13 cellular contexts compared by ENCODE assay signal in the genomic region with DNA sequence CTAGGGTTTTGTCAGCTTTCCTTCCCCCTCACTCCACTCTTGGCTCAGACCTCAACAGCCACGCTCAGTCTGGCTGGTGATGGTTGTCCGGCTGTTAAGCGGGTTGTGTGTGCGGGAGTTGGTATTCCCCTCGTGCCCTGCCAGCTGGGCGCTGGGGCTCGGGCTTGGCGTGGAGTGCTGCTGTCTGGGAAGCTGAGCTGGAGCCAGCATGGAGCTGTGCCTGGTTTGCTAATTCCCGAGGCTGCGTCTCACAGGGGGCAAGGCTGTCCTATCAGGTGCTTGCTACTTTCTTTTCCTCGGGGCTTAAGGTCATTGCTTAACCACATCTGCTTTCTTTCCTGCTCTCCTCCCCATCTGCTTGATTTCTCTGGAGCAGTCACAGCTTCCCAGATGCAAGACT. TPM values are rescaled to one million over a fixed set of nuclear protein-coding genes. Genes with fewer than 3 reads are reported as not detected.
DNase-seq lines count a peak whose midpoint lies in the region; ATAC-seq and TF ChIP-seq lines count a peak whose summit lies in the region.
"Had no signal": no experiment of that assay in that cellular context is flagged by ENCODE, and none has a peak within 500 bp of the region (broad histone marks: within the 10 kb centered on the region; RNA-seq: fewer than 3 reads in every experiment).

No MANE protein-coding gene starts in this region.

- H3K4me3 ChIP-seq in fibroblast of lung (replicated peaks in 1 of 4; ENCODE audit: control extremely low read depth in 1 of 4, insufficient read depth in 1 of 4, low read depth in 3 of 4, low read length in 4 of 4) (no peak overlapping the region), uterus (no peak overlapping the region)

- no peak overlapping the region for H3K27ac Mint-ChIP-seq in T-helper 2 cell treated with Interferon-gamma antibody and Interleukin-4, amounts not matched to agents 5 μg/mL and 100 μg/mL, for 36 hours
- H3K27ac Mint-ChIP-seq: IgD-negative memory B cell, T-helper 17 cell had no signal

- H3K36me3 Mint-ChIP-seq in T-helper 2 cell treated with Interferon-gamma antibody and Interleukin-4, amounts not matched to agents 5 μg/mL and 100 μg/mL, for 36 hours (ENCODE audit: low read depth) = peaks cover 3% of the 10 kb centered on the region

- H3K9me3 ChIP-seq in fibroblast of lung (ENCODE audit: control insufficient read depth, insufficient read depth, low read depth, low read length) (no peaks in the 10 kb centered on the region), uterus (no peaks in the 10 kb centered on the region)

- no peak overlapping the region for H2AFZ ChIP-seq in fibroblast of lung (ENCODE audit: low read length)

- no peaks in the 10 kb centered on the region for H3K9me3 Mint-ChIP-seq in T-helper 2 cell treated with Interferon-gamma antibody and Interleukin-4, amounts not matched to agents 5 μg/mL and 100 μg/mL, for 36 hours
- H3K9me3 Mint-ChIP-seq: IgD-negative memory B cell, naive B cell had no signal

- no peak for ATAC-seq in GM18502 (IDR thresholded peaks at IDR 0.05; ENCODE audit: poor library complexity, unreplicated experiment)
- ATAC-seq in HG03025 (IDR thresholded peaks at IDR 0.05; ENCODE audit: low FRiP score, unreplicated experiment) = no peak
- ATAC-seq: T-helper 17 cell had no signal

- no peak overlapping the region for H3K9ac ChIP-seq in fibroblast of lung (ENCODE audit: insufficient read depth, low read length)

- no peaks in the 10 kb centered on the region for H4K20me1 ChIP-seq in fibroblast of lung (ENCODE audit: control insufficient read depth, extremely low read depth, insufficient read depth, low read length)

- DNase-seq in activated effector memory CD4-positive, alpha-beta T cell treated with anti-CD3 and anti-CD28 coated beads, Interleukin-2, amount 50 U/mL, for 16 hours = peak; percentile 27
- no peak for DNase-seq in activated effector memory CD4-positive, alpha-beta T cell treated with Interleukin-2 at 50 U/mL for 16 hours
- DNase-seq in fibroblast of lung (ENCODE audit: low read depth in 2 of 2) = peak; percentile 51 to 85
- DNase-seq in mesenteric fat pad (ENCODE audit: low spot score) = peak; percentile 87
- peak; percentile 54 to 66 for DNase-seq in uterus
- no peak for DNase-seq in T-helper 2 cell treated with Interferon-gamma antibody and Interleukin-4, amounts not matched to agents 5 μg/mL and 100 μg/mL, for 36 hours (ENCODE audit: low spot score)
- DNase-seq: ACHN, naive B cell, NCI-H526 treated with DMSO at 0.1 percent for 48 hours, T-helper 17 cell had no signal

- H3K27me3 Mint-ChIP-seq in T-helper 2 cell treated with Interferon-gamma antibody and Interleukin-4, amounts not matched to agents 5 μg/mL and 100 μg/mL, for 36 hours (ENCODE audit: low read depth) = no peaks in the 10 kb centered on the region
- H3K27me3 Mint-ChIP-seq: IgD-negative memory B cell, naive B cell, T-helper 17 cell had no signal

- TF ChIP-seq CTCF in fibroblast of lung (conservative IDR thresholded peaks at IDR 0.05 in 1 of 2, IDR thresholded peaks at IDR 0.05 in 1 of 2; ENCODE audit: low read depth in 1 of 2, low read length in 2 of 2) = no peak
- TF ChIP-seq CTCF in uterus (IDR thresholded peaks at IDR 0.05) = no peak

- H3K4me1 ChIP-seq in fibroblast of lung (ENCODE audit: control insufficient read depth, extremely low read depth, insufficient read depth, low read length) (no peaks in the 10 kb centered on the region), uterus (no peaks in the 10 kb centered on the region)

- H3K36me3 ChIP-seq in fibroblast of lung (ENCODE audit: control insufficient read depth, insufficient read depth, low read length) (peaks cover 11% of the 10 kb centered on the region), uterus (no peaks in the 10 kb centered on the region)

- H3K4me3 Mint-ChIP-seq in T-helper 2 cell treated with Interferon-gamma antibody and Interleukin-4, amounts not matched to agents 5 μg/mL and 100 μg/mL, for 36 hours = no peak overlapping the region
- H3K4me3 Mint-ChIP-seq: IgD-negative memory B cell, naive B cell, T-helper 17 cell had no signal

- no peaks in the 10 kb centered on the region for H3K79me2 ChIP-seq in fibroblast of lung (ENCODE audit: control insufficient read depth, insufficient read depth, low read length)

- no peak for TF ChIP-seq POLR2A in uterus (IDR thresholded peaks at IDR 0.05)

- H3K4me2 ChIP-seq in fibroblast of lung (ENCODE audit: extremely low read depth, insufficient read depth, low read length) = peak overlapping the region; percentile 51

- no peak overlapping the region for H3K27ac ChIP-seq in fibroblast of lung (ENCODE audit: insufficient read depth, low read length)
- H3K27ac ChIP-seq in uterus = peak overlapping the region; percentile 18 to 58

- no peaks in the 10 kb centered on the region for H3K4me1 Mint-ChIP-seq in T-helper 2 cell treated with Interferon-gamma antibody and Interleukin-4, amounts not matched to agents 5 μg/mL and 100 μg/mL, for 36 hours (ENCODE audit: low read depth)
- H3K4me1 Mint-ChIP-seq: IgD-negative memory B cell had no signal

- no peaks in the 10 kb centered on the region for H3K27me3 ChIP-seq in fibroblast of lung (ENCODE audit: control insufficient read depth, insufficient read depth, low read length)
- H3K27me3 ChIP-seq in uterus = no peaks in the 10 kb centered on the region

- intact Hi-C loops in uterus (cut with DNase I; ENCODE audit: low total_unique reads) = no loop called here

RNA-seq across cellular contexts. Expression of gene PDIA5, which starts 29.9 kb away (rescaled TPM):
- 19.3 and 27.9 TPM in 2 replicates for total RNA-seq in fibroblast of lung
- 32.7 and 51.4 TPM in 2 replicates for polyA plus RNA-seq in fibroblast of lung
- 35.3 and 49.9 TPM in 2 replicates for polyA plus RNA-seq in fibroblast of lung (2012)
- 5.9 and 14.3 TPM in 2 replicates for polyA minus RNA-seq in fibroblast of lung (ENCODE audit: low replicate concordance)
- total RNA-seq in mesenteric fat pad = 17.4 TPM
- 10 to 100 TPM in 3 of 4 donors, 1 to 10 TPM in 1; 3.6 to 38.1 (median 25.1) TPM for total RNA-seq in uterus

Comparison
In these comparisons a context has a peak if more than half of its experiments do, and no peak if none do; other contexts are left out.
1. DNase-seq: peak in activated effector memory CD4-positive, alpha-beta T cell treated with anti-CD3 and anti-CD28 coated beads, Interleukin-2, amount 50 U/mL, for 16 hours (single experiment), fibroblast of lung (2 of 2), mesenteric fat pad (single experiment) and uterus (2 of 2); none in activated effector memory CD4-positive, alpha-beta T cell treated with Interleukin-2 at 50 U/mL for 16 hours (single experiment) and T-helper 2 cell treated with Interferon-gamma antibody and Interleukin-4, amounts not matched to agents 5 μg/mL and 100 μg/mL, for 36 hours (single experiment).